Comparison of ENCODE assay signal across 10 cellular contexts in the genomic region with DNA sequence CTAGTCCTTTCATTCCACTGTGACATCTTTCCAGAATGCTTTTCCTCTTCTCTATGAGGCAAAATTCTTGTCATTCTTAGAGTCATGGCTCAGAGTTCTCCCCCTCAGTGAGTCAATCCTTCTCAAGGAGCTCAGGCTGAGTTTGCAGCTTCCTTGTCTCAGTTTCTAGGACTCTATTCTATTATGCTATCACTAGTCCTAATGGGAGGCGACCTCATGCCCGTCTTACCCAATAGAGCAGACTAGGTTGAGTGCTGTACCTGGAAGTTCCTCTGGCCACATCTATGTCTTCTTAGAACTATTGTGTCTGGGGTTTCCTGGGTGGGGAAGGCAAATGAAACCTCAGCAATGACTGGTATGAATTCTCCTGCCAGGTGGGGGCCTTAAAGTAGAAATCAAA. TPM values are rescaled to one million over a fixed set of nuclear protein-coding genes. Genes with fewer than 3 reads are reported as not detected.
DNase-seq lines count a peak whose midpoint lies in the region; ATAC-seq and TF ChIP-seq lines count a peak whose summit lies in the region.
"Had no signal": no experiment of that assay in that cellular context is flagged by ENCODE, and none has a peak within 500 bp of the region (broad histone marks: within the 10 kb centered on the region; RNA-seq: fewer than 3 reads in every experiment).

No MANE protein-coding gene starts in this region.

- POLR2A ChIA-PET in AG04450 (lab: Yijun Ruan, JAX), result interaction anchor here (1.0 kb wide), 1 partner anchor 18 kb away, joined by 3 read pairs; a partner anchor contains a TSS

- no peak overlapping the region for H3K9ac ChIP-seq in mesenchymal stem cell (ENCODE audit: low read length)

- no peak overlapping the region for H2BK120ac ChIP-seq in mesenchymal stem cell (ENCODE audit: low read depth, low read length)

- peaks cover 17% of the 10 kb centered on the region for H3K4me1 ChIP-seq in mesenchymal stem cell (ENCODE audit: control insufficient read depth, insufficient read depth, low read depth, low read length)

- H3K4me2 ChIP-seq in mesenchymal stem cell (ENCODE audit: low read length, poor library complexity, severe bottlenecking), result no peak overlapping the region

- no peak for TF ChIP-seq CTCF in AG04450 (IDR thresholded peaks at IDR 0.05; ENCODE audit: low read depth, low read length)

- peak overlapping the region; percentile 53 for H3K4me3 Mint-ChIP-seq in activated naive CD4-positive, alpha-beta T cell treated with anti-CD3 and anti-CD28 coated beads, Interleukin-2, amount 10 ng/mL, durations not matched to agents 7 days and 5 days
- H3K4me3 Mint-ChIP-seq: brain had no signal

- no peak overlapping the region for H2AK5ac ChIP-seq in mesenchymal stem cell (ENCODE audit: low read length, severe bottlenecking)

- H3K27me3 ChIP-seq in AG04450 (ENCODE audit: control insufficient read depth, insufficient read depth, low read length) (no peaks in the 10 kb centered on the region), mesenchymal stem cell (ENCODE audit: control insufficient read depth in 1 of 2, insufficient read depth in 1 of 2, low read length in 2 of 2) (no peaks in the 10 kb centered on the region)
- H3K27me3 ChIP-seq: right atrium auricular region had no signal

- H4K8ac ChIP-seq in mesenchymal stem cell (ENCODE audit: low read length), result no peak overlapping the region

- H3K4me3 ChIP-seq in AG04450 (ENCODE audit: low read depth, low read length), result no peak overlapping the region
- no peak overlapping the region for H3K4me3 ChIP-seq in mesenchymal stem cell (ENCODE audit: insufficient read depth in 1 of 2, low read depth in 1 of 2, low read length in 2 of 2)
- H3K4me3 ChIP-seq: right atrium auricular region had no signal

- DNase-seq in AG04450 (ENCODE audit: low read depth, low spot score) (peak; percentile 58), LoVo (ENCODE audit: low spot score) (peak; percentile 26), mesenchymal stem cell (peak; percentile 69), D341Med (ENCODE audit: low spot score) (no peak), G401 (ENCODE audit: low spot score) (no peak)
- peak; percentile 75 for DNase-seq in activated naive CD4-positive, alpha-beta T cell treated with anti-CD3 and anti-CD28 coated beads, Interleukin-2, amount 10 ng/mL, durations not matched to agents 7 days and 5 days

- no peak overlapping the region for H4K91ac ChIP-seq in mesenchymal stem cell (ENCODE audit: low read length)

- no peaks in the 10 kb centered on the region for H3K79me1 ChIP-seq in mesenchymal stem cell (replicated peaks; ENCODE audit: low read length, poor library complexity, severe bottlenecking)

- H2BK5ac ChIP-seq in mesenchymal stem cell (ENCODE audit: low read depth, low read length, poor library complexity, severe bottlenecking), result no peak overlapping the region

- peaks cover 11% of the 10 kb centered on the region for H3K9me3 Mint-ChIP-seq in activated naive CD4-positive, alpha-beta T cell treated with anti-CD3 and anti-CD28 coated beads, Interleukin-2, amount 10 ng/mL, durations not matched to agents 7 days and 5 days
- H3K9me3 Mint-ChIP-seq: brain had no signal

- ATAC-seq in HG03378 (IDR thresholded peaks at IDR 0.05; ENCODE audit: unreplicated experiment), result no peak
- no peak for ATAC-seq in HG03097 (IDR thresholded peaks at IDR 0.05; ENCODE audit: low FRiP score, unreplicated experiment)

- H3K36me3 ChIP-seq in mesenchymal stem cell (ENCODE audit: control insufficient read depth in 1 of 2, insufficient read depth in 2 of 2, low read depth in 1 of 2, low read length in 2 of 2), result no peaks in the 10 kb centered on the region
- H3K36me3 ChIP-seq: right atrium auricular region had no signal

- H3K27ac Mint-ChIP-seq in activated naive CD4-positive, alpha-beta T cell treated with anti-CD3 and anti-CD28 coated beads, Interleukin-2, amount 10 ng/mL, durations not matched to agents 7 days and 5 days, result peak overlapping the region; percentile 97

- H3K14ac ChIP-seq in mesenchymal stem cell (ENCODE audit: low read length in 2 of 2), result no peak overlapping the region

- H3K4me1 Mint-ChIP-seq in activated naive CD4-positive, alpha-beta T cell treated with anti-CD3 and anti-CD28 coated beads, Interleukin-2, amount 10 ng/mL, durations not matched to agents 7 days and 5 days, result peaks cover 95% of the 10 kb centered on the region

- 61% methylated on average over 2 of the region's 2 CpGs for WGBS in mesenchymal stem cell

- H3K27me3 Mint-ChIP-seq in activated naive CD4-positive, alpha-beta T cell treated with anti-CD3 and anti-CD28 coated beads, Interleukin-2, amount 10 ng/mL, durations not matched to agents 7 days and 5 days, result no peaks in the 10 kb centered on the region

- no peak overlapping the region for H2BK12ac ChIP-seq in mesenchymal stem cell (ENCODE audit: low read length in 2 of 2)

- H3K36me3 Mint-ChIP-seq in activated naive CD4-positive, alpha-beta T cell treated with anti-CD3 and anti-CD28 coated beads, Interleukin-2, amount 10 ng/mL, durations not matched to agents 7 days and 5 days, result peaks cover 41% of the 10 kb centered on the region
- H3K36me3 Mint-ChIP-seq: brain had no signal

- H3K27ac ChIP-seq in AG04450 (ENCODE audit: low read depth, low read length) (peak overlapping the region; percentile 12), mesenchymal stem cell (ENCODE audit: low read length, poor library complexity, severe bottlenecking) (peak overlapping the region; percentile 83)
- H3K27ac ChIP-seq: right atrium auricular region had no signal

- no peak overlapping the region for H3K4ac ChIP-seq in mesenchymal stem cell (ENCODE audit: low read depth in 1 of 2, low read length in 2 of 2)

- in situ Hi-C loops in G401 (cut with HindIII; ENCODE audit: low sequenced_read_pairs), result no loop called here

- no peak overlapping the region for H3K23ac ChIP-seq in mesenchymal stem cell (ENCODE audit: low read length in 2 of 2)

- no peak overlapping the region for H2BK15ac ChIP-seq in mesenchymal stem cell (ENCODE audit: low read depth, poor library complexity, severe bottlenecking)

- H3K18ac ChIP-seq in mesenchymal stem cell (ENCODE audit: low read depth in 1 of 2, low read length in 2 of 2), result no peak overlapping the region

- CTCF ChIA-PET in AG04450 (lab: Charles Lee), result interaction anchor here (1.5 to 1.8 kb wide), 2 partner anchors 18 to 502 kb away, joined by 8 to 23 read pairs; a partner anchor contains a TSS
- CTCF ChIA-PET in activated naive CD4-positive, alpha-beta T cell treated with anti-CD3 and anti-CD28 coated beads, Interleukin-2, amount 10 ng/mL, durations not matched to agents 7 days and 5 days (lab: Charles Lee), result interaction anchor here (0.7 to 1.4 kb wide), 3 partner anchors 18 to 126 kb away, joined by 3 to 5 read pairs (median 4); a partner anchor contains a TSS

- no peaks in the 10 kb centered on the region for H3K9me3 ChIP-seq in AG04450 (ENCODE audit: control insufficient read depth, insufficient read depth, low read length)
- H3K9me3 ChIP-seq in mesenchymal stem cell (ENCODE audit: control insufficient read depth, low read length), result no peaks in the 10 kb centered on the region
- H3K9me3 ChIP-seq: right atrium auricular region had no signal

- no peak overlapping the region for H2AFZ ChIP-seq in mesenchymal stem cell (ENCODE audit: low read depth, low read length)

RNA-seq across cellular contexts. Expression of a gene that starts 51.5 kb away (rescaled TPM):
- 35.8 and 39.8 TPM in 2 replicates for polyA plus RNA-seq in AG04450 (2011; rRNA removed)
- polyA minus RNA-seq in AG04450 (2011; rRNA and poly(A)+ RNA removed), result 10.4 and 14.5 TPM in 2 replicates
- 54.2 TPM for polyA plus RNA-seq in mesenchymal stem cell (2013, experiment 1 of 2)
- polyA plus RNA-seq in mesenchymal stem cell (2013, experiment 2 of 2), result 54.2 TPM
- 237 and 250 TPM in 2 replicates for total RNA-seq in G401 (2014; rRNA removed; shearing (Covaris generic))

RNA-seq across cellular contexts. Expression of a gene that starts 57.6 kb away (rescaled TPM):
- polyA plus RNA-seq in AG04450 (2011; rRNA removed), result 805 and 937 TPM in 2 replicates
- 626 and 633 TPM in 2 replicates for polyA minus RNA-seq in AG04450 (2011; rRNA and poly(A)+ RNA removed)
- polyA plus RNA-seq in mesenchymal stem cell (2013, experiment 1 of 2), result 316 TPM
- polyA plus RNA-seq in mesenchymal stem cell (2013, experiment 2 of 2), result 324 TPM
- total RNA-seq in G401 (2014; rRNA removed; shearing (Covaris generic)), result 912 and 973 TPM in 2 replicates

Comparison
In these comparisons a context has a peak if more than half of its experiments do, and no peak if none do; other contexts are left out.
1. DNase-seq: peak in AG04450 (single experiment), LoVo (single experiment), activated naive CD4-positive, alpha-beta T cell treated with anti-CD3 and anti-CD28 coated beads, Interleukin-2, amount 10 ng/mL, durations not matched to agents 7 days and 5 days (single experiment) and mesenchymal stem cell (single experiment); none in D341Med (single experiment) and G401 (single experiment).